Comparison of ENCODE assay signal across 8 cellular contexts in the genomic region with DNA sequence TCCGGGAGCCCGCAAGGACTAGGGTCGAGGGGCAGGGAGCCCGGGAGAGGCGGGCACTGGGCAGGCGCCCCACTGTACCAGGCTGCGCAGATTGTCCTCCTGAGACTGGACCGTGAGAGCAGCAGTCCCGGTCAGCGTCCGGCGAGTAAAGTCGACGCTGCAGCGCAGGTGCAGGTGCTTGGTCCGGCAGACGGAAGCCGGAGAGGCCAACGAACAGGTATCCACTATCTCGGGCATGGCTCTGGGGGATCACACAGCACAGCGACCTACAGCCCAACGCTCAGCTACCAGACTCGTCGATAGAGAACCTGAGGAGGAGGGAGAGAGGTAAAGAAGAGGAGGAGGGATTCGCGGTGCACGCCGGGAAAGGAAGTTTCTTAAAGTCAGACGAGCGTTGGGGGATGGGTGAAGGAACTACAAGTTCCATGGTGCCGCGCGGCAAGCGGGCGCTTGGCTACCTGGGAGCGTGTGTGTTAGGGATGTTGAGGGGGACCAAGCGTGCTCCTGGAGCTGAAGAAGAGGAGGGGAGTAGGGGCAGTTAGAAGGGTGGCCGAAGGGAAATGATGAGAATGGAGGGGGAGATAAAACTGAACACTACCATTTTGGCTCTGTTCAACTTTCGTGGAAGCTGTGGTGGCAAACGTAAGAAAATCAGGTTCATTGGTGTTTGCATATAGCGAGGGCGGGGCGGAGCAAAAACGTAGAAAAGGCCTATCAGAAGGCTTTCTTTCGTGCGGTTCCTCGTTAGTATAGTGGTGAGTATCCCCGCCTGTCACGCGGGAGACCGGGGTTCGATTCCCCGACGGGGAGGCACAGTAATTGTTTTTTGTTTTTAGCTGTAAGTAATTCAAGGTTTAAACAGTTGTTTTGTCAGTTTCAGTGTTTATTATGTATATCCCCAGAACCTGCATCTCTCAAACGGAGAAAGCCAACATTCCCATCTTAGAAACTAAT. TPM values are rescaled to one million over a fixed set of nuclear protein-coding genes. Genes with fewer than 3 reads are reported as not detected.
DNase-seq lines count a peak whose midpoint lies in the region; ATAC-seq, FAIRE-seq and TF ChIP-seq lines count a peak whose summit lies in the region.

A gene (minus strand): TSS at position 305 of the 954 bp plus-strand sequence. CDS start 68 bp downstream, at position 237.

- no peak for TF ChIP-seq CTCF in right atrium auricular region (IDR thresholded peaks at IDR 0.05)
- TF ChIP-seq CTCF in psoas muscle (IDR thresholded peaks at IDR 0.05) = no peak

- H3K4me3 Mint-ChIP-seq in T-helper 17 cell = no peak within 1 kb of the TSS

- H3K4me1 ChIP-seq in right atrium auricular region = peaks cover 0 to 14% of the 10 kb centered on the region in 2 donors
- H3K4me1 ChIP-seq in psoas muscle = peaks cover 17% of the 10 kb centered on the region

- no peaks in the 10 kb centered on the region for H3K9me3 ChIP-seq in T-helper 17 cell (ENCODE audit: control insufficient read depth, low read length, poor library complexity, severe bottlenecking)
- no peaks in the 10 kb centered on the region for H3K9me3 ChIP-seq in right atrium auricular region
- no peaks in the 10 kb centered on the region for H3K9me3 ChIP-seq in psoas muscle

- no peaks in the 10 kb centered on the region for H3K36me3 Mint-ChIP-seq in T-helper 17 cell (ENCODE audit: low read depth)

- H3K27ac Mint-ChIP-seq in T-helper 17 cell = no peak within 1 kb of the TSS

- H3K27me3 Mint-ChIP-seq in T-helper 17 cell = no peaks in the 10 kb centered on the region

- H3K27ac ChIP-seq in angular gyrus (ENCODE audit: low read depth, low read length) = peak within 1 kb of the TSS; percentile 92
- H3K27ac ChIP-seq in right atrium auricular region = peak within 1 kb of the TSS; percentile 83 to 88
- H3K27ac ChIP-seq in psoas muscle = peak within 1 kb of the TSS; percentile 77

- WGBS in psoas muscle, 3 donors = 0 to 1% (median 0%) methylated on average over 55 of the region's 55 CpGs

- no peak for FAIRE-seq in urothelium cell line (lab: Jason Lieb, UNC)

- H3K4me1 Mint-ChIP-seq in T-helper 17 cell = peaks cover 8% of the 10 kb centered on the region

- peak; percentile 97 for DNase-seq in NCI-H1694 treated with DMSO at 0.1 percent for 48 hours (lab: John Stamatoyannopoulos, UW)
- peak; percentile 86 to 94 (median 91) for DNase-seq in T-helper 17 cell
- peak; percentile 98 for DNase-seq in right atrium auricular region (ENCODE audit: low spot score)
- peak; percentile 96 to 97 for DNase-seq in psoas muscle
- DNase-seq in urothelium cell line (ENCODE audit: low spot score) = peak; percentile 89

- H3K27me3 ChIP-seq in right atrium auricular region (no peaks in the 10 kb centered on the region), psoas muscle (ENCODE audit: insufficient read depth in 3 of 3, low read length in 2 of 3) (no peaks in the 10 kb centered on the region)

- intact Hi-C loops in psoas muscle (cut with DNase I) = loop anchor here in 1 of 2 donors (10.0 kb wide), 1 partner anchor 369 kb away; a partner anchor contains a TSS

- H3K4me3 ChIP-seq in right atrium auricular region (peak within 1 kb of the TSS; percentile 88 to 92), psoas muscle (peak within 1 kb of the TSS; percentile 87)

- ATAC-seq in GM18499 (IDR thresholded peaks at IDR 0.05; ENCODE audit: insufficient read depth, unreplicated experiment) = peak; percentile 82
- peak; percentile 91 for ATAC-seq in HG02938 (IDR thresholded peaks at IDR 0.05; ENCODE audit: unreplicated experiment)
- ATAC-seq in T-helper 17 cell = peak; percentile 95
- ATAC-seq in psoas muscle = peak; percentile 98 to 99 (median 98)

- H3K36me3 ChIP-seq in right atrium auricular region = no peaks in the 10 kb centered on the region
- no peaks in the 10 kb centered on the region for H3K36me3 ChIP-seq in psoas muscle (ENCODE audit: insufficient read depth in 1 of 2, low read depth in 1 of 2)

RNA-seq across cellular contexts. Expression of the gene that starts here (rescaled TPM):
- total RNA-seq in T-helper 17 cell = 10 to 100 TPM; 44.5 to 60.5 TPM
- 10 to 100 TPM; 42.3 to 45.5 TPM for total RNA-seq in right atrium auricular region
- total RNA-seq in psoas muscle = 10 to 100 TPM; 27.5 to 51.2 (median 33.4) TPM
- polyA plus RNA-seq in psoas muscle = 10 to 100 TPM; 18.6 to 41.4 (median 22.2) TPM

Comparison
In these comparisons a context has a peak if more than half of its experiments do, and no peak if none do; other contexts are left out.
1. Peak in every context shown above with its lines: DNase-seq, ATAC-seq, H3K4me3 ChIP-seq and H3K27ac ChIP-seq.